8 cellular contexts compared by ENCODE assay signal in genomic region chr14:92613008-92613658, GRCh38.
DNase-seq lines count a peak whose midpoint lies in the region; ATAC-seq, FAIRE-seq and TF ChIP-seq lines count a peak whose summit lies in the region.

No MANE protein-coding gene starts in this region.

- no peak for TF ChIP-seq EP300 in SK-N-SH (IDR thresholded peaks at IDR 0.05; ENCODE audit: borderline replicate concordance in 1 of 2, low read depth in 1 of 2, low read length in 1 of 2)

- DNase-seq in NCI-H345 (lab: John Stamatoyannopoulos, UW) (peak; percentile 31), NCI-H345 treated with DMSO at 0.1 percent for 48 hours (lab: John Stamatoyannopoulos, UW; ENCODE audit: unreplicated experiment) (no peak), SK-N-SH (peak; percentile 59), keratinocyte (ENCODE audit: low read depth, low spot score) (no peak), KG1 (lab: John Stamatoyannopoulos, UW) (no peak)
- DNase-seq in stimulated activated CD8-positive, alpha-beta memory T cell treated with anti-CD3 and anti-CD28 coated beads, Interleukin-15, amount 100 ng/mL, for 48 hours (ENCODE audit: low read depth in 2 of 2), result peak; percentile 34 to 44

- H2AFZ ChIP-seq in SK-N-SH (ENCODE audit: low read depth), result no peak overlapping the region
- H2AFZ ChIP-seq in keratinocyte (ENCODE audit: control insufficient read depth, low read length), result no peak overlapping the region

- H3K27ac ChIP-seq in SK-N-SH (ENCODE audit: low read depth in 2 of 2, low read length in 1 of 2) (no peak overlapping the region), keratinocyte (ENCODE audit: control insufficient read depth, insufficient read depth, low read length) (no peak overlapping the region)

- no peak overlapping the region; a peak in 1 of 4 replicates for H3K4me3 ChIP-seq in SK-N-SH (ENCODE audit: low read depth in 2 of 2, low read length in 1 of 2)
- no peak overlapping the region for H3K4me3 ChIP-seq in keratinocyte (ENCODE audit: control insufficient read depth in 2 of 3, extremely low read depth in 1 of 3, insufficient read depth in 2 of 3, low read depth in 1 of 3, low read length in 3 of 3)

- H3K36me3 Mint-ChIP-seq in activated naive CD8-positive, alpha-beta T cell, result peaks cover 10% of the 10 kb centered on the region

- H3K9me2 ChIP-seq in SK-N-SH, result no peaks in the 10 kb centered on the region

- H3K9me1 ChIP-seq in keratinocyte (ENCODE audit: control insufficient read depth, extremely low read depth, insufficient read depth, low read length), result no peaks in the 10 kb centered on the region

- H3K9me3 ChIP-seq in SK-N-SH (no peaks in the 10 kb centered on the region), keratinocyte (ENCODE audit: control insufficient read depth, low read depth, low read length) (no peaks in the 10 kb centered on the region)

- H3K79me2 ChIP-seq in SK-N-SH (ENCODE audit: insufficient read depth) (no peaks in the 10 kb centered on the region), keratinocyte (ENCODE audit: control insufficient read depth, insufficient read depth, low read length) (no peaks in the 10 kb centered on the region)

- H3K9me3 Mint-ChIP-seq in activated naive CD8-positive, alpha-beta T cell (ENCODE audit: low read depth), result no peaks in the 10 kb centered on the region

- H4K20me1 ChIP-seq in SK-N-SH (ENCODE audit: insufficient read depth) (no peaks in the 10 kb centered on the region), keratinocyte (ENCODE audit: control insufficient read depth, extremely low read depth, insufficient read depth, low read length) (no peaks in the 10 kb centered on the region)

- WGBS in SK-N-SH (ENCODE audit: low lambda C conversion rate), result 58% methylated on average over 10 of the region's 11 CpGs

- FAIRE-seq in keratinocyte (lab: Jason Lieb, UNC), result no peak

- POLR2A ChIA-PET in SK-N-SH (lab: Yijun Ruan, JAX), result no interaction called here

- ATAC-seq in GM18909 (IDR thresholded peaks at IDR 0.05; ENCODE audit: poor library complexity, unreplicated experiment), result no peak

- CTCF ChIA-PET in SK-N-SH (lab: Yijun Ruan, JAX), result interaction anchor here (0.7 to 1.4 kb wide), 6 partner anchors 12 to 74 kb away, joined by 3 to 6 read pairs (median 4); no protein-coding TSS in a partner anchor

- H3K4me2 ChIP-seq in SK-N-SH (no peak overlapping the region), keratinocyte (ENCODE audit: control insufficient read depth, extremely low read depth, insufficient read depth, low read depth, low read length) (no peak overlapping the region)

- H3K27me3 ChIP-seq in SK-N-SH (ENCODE audit: insufficient read depth), result no peaks in the 10 kb centered on the region
- no peaks in the 10 kb centered on the region for H3K27me3 ChIP-seq in keratinocyte (ENCODE audit: control insufficient read depth, extremely low read depth, insufficient read depth, low read length)

- H3K27me3 Mint-ChIP-seq in activated naive CD8-positive, alpha-beta T cell, result no peaks in the 10 kb centered on the region

- TF ChIP-seq RAD21 in SK-N-SH (IDR thresholded peaks at IDR 0.05; ENCODE audit: low read length), result peak; percentile 54

- no peak overlapping the region for H3K9ac ChIP-seq in SK-N-SH
- no peak overlapping the region for H3K9ac ChIP-seq in keratinocyte (ENCODE audit: control insufficient read depth, extremely low read depth, insufficient read depth, low read length)

- H3K4me1 ChIP-seq in SK-N-SH (ENCODE audit: control insufficient read depth in 1 of 2, insufficient read depth in 2 of 2, low read depth in 1 of 2, low read length in 1 of 2) (no peaks in the 10 kb centered on the region; a peak in 1 of 4 replicates), keratinocyte (ENCODE audit: control insufficient read depth, extremely low read depth, insufficient read depth, low read length) (peaks cover 3% of the 10 kb centered on the region)

- TF ChIP-seq CTCF in SK-N-SH (IDR thresholded peaks at IDR 0.05) (peak; percentile 78), keratinocyte (optimal IDR thresholded peaks at IDR 0.05 in 1 of 3, IDR thresholded peaks at IDR 0.05 in 1 of 3, conservative IDR thresholded peaks at IDR 0.05 in 1 of 3; ENCODE audit: extremely low read depth in 1 of 3, insufficient read depth in 2 of 3, low read length in 3 of 3) (peak; percentile 78 to 90 (median 84))

- dilution Hi-C loops in keratinocyte (cut with MboI; ENCODE audit: extremely low pct_ligation_motif_present, low sequenced_read_pairs), result no loop called here

- peaks cover 57% of the 10 kb centered on the region for H3K4me1 Mint-ChIP-seq in activated naive CD8-positive, alpha-beta T cell (ENCODE audit: low read depth)

- H3F3A ChIP-seq in SK-N-SH (replicated peaks; ENCODE audit: insufficient read depth), result no peaks in the 10 kb centered on the region

- H3K4me3 Mint-ChIP-seq in activated naive CD8-positive, alpha-beta T cell, result no peak overlapping the region

- peak overlapping the region; percentile 58 for H3K27ac Mint-ChIP-seq in activated naive CD8-positive, alpha-beta T cell

- H3K36me3 ChIP-seq in SK-N-SH (replicated peaks in 1 of 2; ENCODE audit: control insufficient read depth in 1 of 2, insufficient read depth in 2 of 2, low read length in 1 of 2) (peaks cover under 1 to 2% of the 10 kb centered on the region in 2 experiments), keratinocyte (ENCODE audit: control insufficient read depth in 2 of 2, extremely low read depth in 1 of 2, insufficient read depth in 2 of 2, low read length in 2 of 2) (peaks cover 0 to 3% of the 10 kb centered on the region in 2 experiments)

TF ChIP-seq in SK-N-SH, 30 proteins besides CTCF, POLR2A, EP300 and RAD21:
- no peak for TF ChIP-seq TCF12 (IDR thresholded peaks at IDR 0.05)
- TF ChIP-seq SMC3 (IDR thresholded peaks at IDR 0.05; ENCODE audit: low read depth, low read length), result peak; percentile 44

Comparison
In these comparisons a context has a peak if more than half of its experiments do, and no peak if none do; other contexts are left out.
1. DNase-seq: peak in NCI-H345 (single experiment), SK-N-SH (single experiment) and stimulated activated CD8-positive, alpha-beta memory T cell treated with anti-CD3 and anti-CD28 coated beads, Interleukin-15, amount 100 ng/mL, for 48 hours (2 of 2); none in NCI-H345 treated with DMSO at 0.1 percent for 48 hours (single experiment), keratinocyte (single experiment) and KG1 (single experiment).